1 cellular context compared by ENCODE assay signal in genomic region chr11:14518820-14519219, GRCh38.
TF ChIP-seq lines count a peak whose summit lies in the region.

No MANE protein-coding gene starts in this region.

TF ChIP-seq in endothelial cell of umbilical vein, 7 proteins besides CTCF, POLR2A, EP300 and RAD21 (continued from another document):
- TF ChIP-seq MAX (IDR thresholded peaks at IDR 0.05; ENCODE audit: insufficient read depth, insufficient read length) = no peak
- no peak for TF ChIP-seq MYC (IDR thresholded peaks at IDR 0.05; ENCODE audit: low read depth, low read length)
- no peak for TF ChIP-seq GATA2 (IDR thresholded peaks at IDR 0.05; ENCODE audit: insufficient read depth, insufficient read length, low read depth, low read length)
